19 cellular contexts compared by ENCODE assay signal in genomic region chr11:11514246-11514645, GRCh38.
"Had no signal": no experiment of that assay in that cellular context is flagged by ENCODE, and none has a peak within 500 bp of the region (broad histone marks: within the 10 kb centered on the region; RNA-seq: fewer than 3 reads in every experiment).

No MANE protein-coding gene starts in this region.

- H3K4me1 Mint-ChIP-seq: activated B cell treated with CpG ODN at 0.5 μM for 24 hours; activated CD4-positive, alpha-beta memory T cell treated with anti-CD3 and anti-CD28 coated beads, Interleukin-2, amount 10 ng/mL, durations not matched to agents 7 days and 5 days; activated CD8-positive, alpha-beta memory T cell treated with anti-CD3 and anti-CD28 coated beads, Interleukin-2, amount 10 ng/mL, durations not matched to agents 7 days and 5 days; activated naive CD8-positive, alpha-beta T cell treated with anti-CD3 and anti-CD28 coated beads, Interleukin-2, amount 10 ng/mL, durations not matched to agents 7 days and 5 days; memory B cell; naive thymus-derived CD8-positive, alpha-beta T cell had no signal

- H3K4me3 ChIP-seq: dorsolateral prefrontal cortex, mucosa of descending colon, stomach had no signal

- H3K36me3 Mint-ChIP-seq: activated CD8-positive, alpha-beta memory T cell treated with anti-CD3 and anti-CD28 coated beads, Interleukin-2, amount 10 ng/mL, durations not matched to agents 7 days and 5 days; activated naive CD8-positive, alpha-beta T cell treated with anti-CD3 and anti-CD28 coated beads, Interleukin-2, amount 10 ng/mL, durations not matched to agents 7 days and 5 days; brain; memory B cell; naive thymus-derived CD8-positive, alpha-beta T cell had no signal

- H3K27me3 ChIP-seq: dorsolateral prefrontal cortex, foreskin keratinocyte, stomach had no signal

- H3K36me3 ChIP-seq: stomach had no signal

- H3K27ac Mint-ChIP-seq: activated B cell treated with CpG ODN at 0.5 μM for 24 hours; activated CD4-positive, alpha-beta memory T cell treated with anti-CD3 and anti-CD28 coated beads, Interleukin-2, amount 10 ng/mL, durations not matched to agents 7 days and 5 days; activated CD8-positive, alpha-beta memory T cell treated with anti-CD3 and anti-CD28 coated beads, Interleukin-2, amount 10 ng/mL, durations not matched to agents 7 days and 5 days; activated naive CD8-positive, alpha-beta T cell treated with anti-CD3 and anti-CD28 coated beads, Interleukin-2, amount 10 ng/mL, durations not matched to agents 7 days and 5 days; memory B cell; naive thymus-derived CD8-positive, alpha-beta T cell had no signal

- H3K27ac ChIP-seq: dorsolateral prefrontal cortex, foreskin keratinocyte, stomach had no signal

- H3K4me3 Mint-ChIP-seq: activated B cell treated with CpG ODN at 0.5 μM for 24 hours; activated CD4-positive, alpha-beta memory T cell treated with anti-CD3 and anti-CD28 coated beads, Interleukin-2, amount 10 ng/mL, durations not matched to agents 7 days and 5 days; activated CD8-positive, alpha-beta memory T cell treated with anti-CD3 and anti-CD28 coated beads, Interleukin-2, amount 10 ng/mL, durations not matched to agents 7 days and 5 days; activated naive CD8-positive, alpha-beta T cell treated with anti-CD3 and anti-CD28 coated beads, Interleukin-2, amount 10 ng/mL, durations not matched to agents 7 days and 5 days; brain; memory B cell; naive thymus-derived CD8-positive, alpha-beta T cell had no signal

- DNase-seq: activated B cell treated with CpG ODN at 0.5 μM for 24 hours; activated CD4-positive, alpha-beta memory T cell treated with anti-CD3 and anti-CD28 coated beads, Interleukin-2, amount 10 ng/mL, durations not matched to agents 7 days and 5 days; activated CD4-positive, alpha-beta T cell treated with anti-CD3 and anti-CD28 coated beads for 48 hours; activated CD8-positive, alpha-beta memory T cell treated with anti-CD3 and anti-CD28 coated beads, Interleukin-2, amount 10 ng/mL, durations not matched to agents 7 days and 5 days; activated naive CD4-positive, alpha-beta T cell; activated naive CD8-positive, alpha-beta T cell treated with anti-CD3 and anti-CD28 coated beads, Interleukin-2, amount 10 ng/mL, durations not matched to agents 7 days and 5 days; caudate nucleus; dorsolateral prefrontal cortex; foreskin keratinocyte; glutamatergic neuron; hippocampal formation; kidney; left ventricle myocardium superior; mucosa of descending colon; naive thymus-derived CD8-positive, alpha-beta T cell; occipital lobe; stomach had no signal

- H3K9me3 Mint-ChIP-seq: activated B cell treated with CpG ODN at 0.5 μM for 24 hours; activated CD4-positive, alpha-beta memory T cell treated with anti-CD3 and anti-CD28 coated beads, Interleukin-2, amount 10 ng/mL, durations not matched to agents 7 days and 5 days; activated naive CD8-positive, alpha-beta T cell treated with anti-CD3 and anti-CD28 coated beads, Interleukin-2, amount 10 ng/mL, durations not matched to agents 7 days and 5 days; brain; memory B cell; naive thymus-derived CD8-positive, alpha-beta T cell had no signal

- H3K27me3 Mint-ChIP-seq: activated CD4-positive, alpha-beta memory T cell treated with anti-CD3 and anti-CD28 coated beads, Interleukin-2, amount 10 ng/mL, durations not matched to agents 7 days and 5 days; activated CD8-positive, alpha-beta memory T cell treated with anti-CD3 and anti-CD28 coated beads, Interleukin-2, amount 10 ng/mL, durations not matched to agents 7 days and 5 days had no signal

- ATAC-seq: activated CD8-positive, alpha-beta memory T cell treated with anti-CD3 and anti-CD28 coated beads, Interleukin-2, amount 10 ng/mL, durations not matched to agents 7 days and 5 days; foreskin keratinocyte; left ventricle myocardium superior; naive thymus-derived CD8-positive, alpha-beta T cell had no signal

- H3K9me3 ChIP-seq: mucosa of descending colon, stomach had no signal
